Comparison of ENCODE assay signal across 20 cellular contexts in the genomic region with DNA sequence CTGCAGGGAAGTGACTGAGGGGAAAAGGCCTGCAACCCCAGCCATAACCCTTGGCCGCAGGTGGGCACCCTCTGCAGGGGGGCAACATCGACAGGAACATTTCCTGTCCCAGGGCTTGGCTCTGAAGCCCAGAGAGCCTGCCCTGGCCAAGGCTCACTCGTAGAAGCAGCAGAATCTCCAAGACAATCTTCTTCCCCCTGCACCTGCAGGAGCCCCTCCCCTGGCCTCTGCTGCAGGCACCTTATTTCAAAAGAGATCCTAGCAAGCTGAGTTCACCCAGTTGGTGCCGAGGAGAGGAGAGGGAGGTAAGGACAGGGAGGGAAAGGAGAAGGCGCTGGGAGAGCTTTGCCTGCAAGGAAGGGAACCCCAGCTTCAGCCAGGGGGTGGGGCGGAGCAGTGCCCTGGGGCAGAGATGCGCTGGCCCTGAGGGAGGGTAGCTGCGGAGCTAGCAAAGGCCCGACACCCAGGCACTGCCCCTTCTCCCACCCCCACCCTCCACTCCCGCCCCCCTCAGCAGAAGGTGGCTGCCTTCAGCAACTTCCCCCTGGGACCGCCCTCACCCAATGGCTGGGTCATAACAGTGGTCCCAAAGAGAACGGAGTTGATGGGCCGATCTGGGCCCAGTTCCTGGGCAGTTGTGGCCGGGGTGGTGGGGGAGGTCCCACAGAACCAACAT.
"Had no signal": no experiment of that assay in that cellular context is flagged by ENCODE, and none has a peak within 500 bp of the region (broad histone marks: within the 10 kb centered on the region; RNA-seq: fewer than 3 reads in every experiment).

No MANE protein-coding gene starts in this region.

- H3K4me3 ChIP-seq: cardiac muscle cell, esophagus muscularis mucosa, gastrocnemius medialis, stomach, thoracic aorta had no signal

- H3K9me3 ChIP-seq: esophagus muscularis mucosa, gastrocnemius medialis, neutrophil, stomach, thoracic aorta had no signal

- H3K27ac Mint-ChIP-seq: memory B cell, nephron progenitor cell had no signal

- H3K36me3 ChIP-seq: cardiac muscle cell, esophagus muscularis mucosa, gastrocnemius medialis, neutrophil, stomach, thoracic aorta had no signal

- H3K27me3 ChIP-seq: cardiac muscle cell, esophagus muscularis mucosa had no signal

- H3K36me3 Mint-ChIP-seq: immature natural killer cell, memory B cell had no signal

- ATAC-seq: gastrocnemius medialis; left cardiac atrium; naive thymus-derived CD4-positive, alpha-beta T cell; sciatic nerve had no signal

- H3K27ac ChIP-seq: cardiac muscle cell, esophagus muscularis mucosa, gastrocnemius medialis, neutrophil, stomach, thoracic aorta had no signal

- H3K9me3 Mint-ChIP-seq: immature natural killer cell, nephron progenitor cell had no signal

- H3K4me3 Mint-ChIP-seq: immature natural killer cell; memory B cell; naive thymus-derived CD4-positive, alpha-beta T cell; nephron progenitor cell had no signal

- H3K4me1 ChIP-seq: gastrocnemius medialis, stomach had no signal

- DNase-seq: effector CD4-positive, alpha-beta T cell; gastrocnemius medialis; glutamatergic neuron; immature natural killer cell; left cardiac atrium; midbrain; naive thymus-derived CD4-positive, alpha-beta T cell; nephron progenitor cell; stimulated activated CD4-positive, alpha-beta T cell treated with anti-CD3 and anti-CD28 coated beads, Interleukin-2, amount 100 ng/mL, for 24 hours; stimulated activated CD4-positive, alpha-beta T cell treated with anti-CD3 and anti-CD28 coated beads, Interleukin-4, amount 100 ng/mL, for 4 hours; stimulated activated naive CD4-positive, alpha-beta T cell; stomach; substantia nigra; trophoblast cell had no signal

- H3K27me3 Mint-ChIP-seq: naive thymus-derived CD4-positive, alpha-beta T cell had no signal

- H3K4me1 Mint-ChIP-seq: nephron progenitor cell had no signal
